ENCODE assay signal across 12 cellular contexts in the genomic region with DNA sequence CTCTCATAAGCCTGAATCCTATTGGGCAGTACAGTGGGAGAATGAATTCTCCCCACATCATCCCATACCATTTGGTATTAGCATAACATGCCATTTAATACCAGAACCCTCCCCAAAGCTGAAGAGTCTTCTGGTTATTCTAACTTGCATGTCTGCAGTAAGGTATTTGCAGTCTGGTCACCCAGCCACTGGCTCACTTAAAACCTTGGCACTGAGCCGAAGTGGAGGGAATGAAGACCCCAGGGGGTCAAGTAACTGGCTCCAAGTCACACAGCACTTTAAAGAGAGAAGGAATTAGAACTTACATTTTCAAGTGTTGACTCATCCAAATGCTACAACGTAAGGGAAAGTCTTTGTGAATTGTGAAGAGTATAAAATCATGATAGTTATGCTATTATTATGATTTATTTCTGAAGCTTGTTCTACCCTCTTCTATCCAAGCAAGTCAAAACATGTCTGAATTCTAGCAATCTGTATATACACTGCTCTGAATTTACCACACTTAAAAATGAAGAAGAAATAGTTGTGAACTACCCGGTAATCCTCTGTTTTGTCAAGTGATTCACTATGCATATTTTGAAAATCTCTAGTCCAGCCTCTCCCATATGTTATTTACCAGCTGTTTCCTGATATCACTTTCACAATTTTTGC. TPM values are rescaled to one million over a fixed set of nuclear protein-coding genes. Genes with fewer than 3 reads are reported as not detected.
A peak's percentile ranks its signal among the peaks of the same experiment; 100 is the strongest.
DNase-seq lines count a peak whose midpoint lies in the region; ATAC-seq and TF ChIP-seq lines count a peak whose summit lies in the region.
"Had no signal": no experiment of that assay in that cellular context is flagged by ENCODE, and none has a peak within 500 bp of the region (broad histone marks: within the 10 kb centered on the region; RNA-seq: fewer than 3 reads in every experiment).

No MANE protein-coding gene starts in this region.

- no peak overlapping the region for H3K4me3 ChIP-seq in GM23248
- H3K4me3 ChIP-seq in epithelial cell of esophagus (ENCODE audit: low read length): no peak overlapping the region
- H3K4me3 ChIP-seq: neural progenitor cell had no signal

- no peak overlapping the region for H3K27ac Mint-ChIP-seq in T-helper 2 cell treated with Interferon-gamma antibody and Interleukin-4, amounts not matched to agents 5 μg/mL and 100 μg/mL, for 36 hours
- H3K27ac Mint-ChIP-seq: activated B cell treated with CpG ODN at 0.5 μM for 24 hours, neural progenitor cell had no signal

- H3K27ac ChIP-seq in GM23248: no peak overlapping the region
- H3K27ac ChIP-seq: neural progenitor cell had no signal

- no peaks in the 10 kb centered on the region for H3K9me2 ChIP-seq in GM23248 (ENCODE audit: insufficient read depth)

- H3K9me3 ChIP-seq in GM23248 (ENCODE audit: low read depth): no peaks in the 10 kb centered on the region

- no peaks in the 10 kb centered on the region for H3K27me3 Mint-ChIP-seq in T-helper 2 cell treated with Interferon-gamma antibody and Interleukin-4, amounts not matched to agents 5 μg/mL and 100 μg/mL, for 36 hours (ENCODE audit: low read depth)

- H3K9me3 Mint-ChIP-seq in T-helper 2 cell treated with Interferon-gamma antibody and Interleukin-4, amounts not matched to agents 5 μg/mL and 100 μg/mL, for 36 hours: no peaks in the 10 kb centered on the region
- H3K9me3 Mint-ChIP-seq: activated B cell treated with CpG ODN at 0.5 μM for 24 hours, neural progenitor cell had no signal

- no peak overlapping the region for H3K4me3 Mint-ChIP-seq in T-helper 2 cell treated with Interferon-gamma antibody and Interleukin-4, amounts not matched to agents 5 μg/mL and 100 μg/mL, for 36 hours
- H3K4me3 Mint-ChIP-seq: activated B cell treated with CpG ODN at 0.5 μM for 24 hours, neural progenitor cell had no signal

- no peaks in the 10 kb centered on the region for H4K20me1 ChIP-seq in GM23248 (ENCODE audit: insufficient read depth)

- DNase-seq in GM23248 (peak; percentile 38), NCI-H446 treated with DMSO at 0.1 percent for 48 hours (lab: John Stamatoyannopoulos, UW) (peak; percentile 33), epithelial cell of esophagus (ENCODE audit: low read depth) (peak; percentile 89), putamen (ENCODE audit: low spot score) (peak; percentile 6), T-helper 2 cell (no peak), GM19238 (ENCODE audit: insufficient read length, low spot score) (no peak)
- no peak for DNase-seq in T-helper 2 cell treated with Interferon-gamma antibody and Interleukin-4, amounts not matched to agents 5 μg/mL and 100 μg/mL, for 36 hours (ENCODE audit: low spot score)
- DNase-seq: activated B cell treated with CpG ODN at 0.5 μM for 24 hours; activated naive CD4-positive, alpha-beta T cell treated with Interleukin-2 at 50 U/mL for 16 hours had no signal

- H3K9ac ChIP-seq in GM23248: no peak overlapping the region
- H3K9ac ChIP-seq: neural progenitor cell had no signal

- no peaks in the 10 kb centered on the region for H3K36me3 Mint-ChIP-seq in T-helper 2 cell treated with Interferon-gamma antibody and Interleukin-4, amounts not matched to agents 5 μg/mL and 100 μg/mL, for 36 hours (ENCODE audit: low read depth)
- H3K36me3 Mint-ChIP-seq: neural progenitor cell had no signal

- H3K4me2 ChIP-seq in GM23248 (ENCODE audit: unreplicated experiment): peak overlapping the region; percentile 38
- H3K4me2 ChIP-seq: neural progenitor cell had no signal

- no peaks in the 10 kb centered on the region for H3K27me3 ChIP-seq in GM23248 (replicated peaks; ENCODE audit: insufficient read depth)

- no peak for TF ChIP-seq CTCF in epithelial cell of esophagus (IDR thresholded peaks at IDR 0.05; ENCODE audit: insufficient read depth, low read depth, low read length, missing control alignments)

- WGBS in GM23248 (ENCODE audit: low coverage in 1 of 2, low lambda C conversion rate in 2 of 2, missing lambda C conversion rate in 2 of 2), 2 experiments: 8 to 16% methylated on average over 3 of the region's 3 CpGs

- in situ Hi-C loops in GM23248 (cut with MboI): no loop called here

- no peaks in the 10 kb centered on the region for H3K4me1 Mint-ChIP-seq in T-helper 2 cell treated with Interferon-gamma antibody and Interleukin-4, amounts not matched to agents 5 μg/mL and 100 μg/mL, for 36 hours (ENCODE audit: low read depth)
- H3K4me1 Mint-ChIP-seq: activated B cell treated with CpG ODN at 0.5 μM for 24 hours had no signal

- no peak overlapping the region for H2AFZ ChIP-seq in GM23248
- H2AFZ ChIP-seq: neural progenitor cell had no signal

- no peaks in the 10 kb centered on the region for H3K36me3 ChIP-seq in GM23248 (ENCODE audit: low read depth)
- H3K36me3 ChIP-seq: neural progenitor cell had no signal

- H3K4me1 ChIP-seq in GM23248 (ENCODE audit: insufficient read depth): peaks cover 10% of the 10 kb centered on the region

- no peaks in the 10 kb centered on the region for H3K79me2 ChIP-seq in GM23248 (ENCODE audit: insufficient read depth)

- peaks cover 6% of the 10 kb centered on the region; the same call in 1 of the 2 replicates for H3F3A ChIP-seq in GM23248 (ENCODE audit: insufficient read depth)

- ATAC-seq in HG03457 (IDR thresholded peaks at IDR 0.05; ENCODE audit: unreplicated experiment): no peak

RNA-seq across cellular contexts. Expression of a gene that starts 28.5 kb away (rescaled TPM):
- not detected in 2 replicates for total RNA-seq in GM23248 (2014; rRNA removed; shearing (Covaris generic))
- not detected in 2 replicates for polyA plus RNA-seq in GM23248 (2016; fragmentation: Nextera tagmentation; extraction: Ambion mirVana)
- total RNA-seq: activated B cell treated with CpG ODN at 0.5 μM for 24 hours, glomerular endothelial cell had no signal

Comparison
In these comparisons a context has a peak if more than half of its experiments do, and no peak if none do; other contexts are left out.
1. DNase-seq: peak in GM23248 (single experiment), NCI-H446 treated with DMSO at 0.1 percent for 48 hours (single experiment), epithelial cell of esophagus (single experiment) and putamen (single experiment); none in T-helper 2 cell (0 of 5), GM19238 (single experiment) and T-helper 2 cell treated with Interferon-gamma antibody and Interleukin-4, amounts not matched to agents 5 μg/mL and 100 μg/mL, for 36 hours (single experiment).